ENCODE assay signal across 17 cellular contexts in genomic region chr15:75033809-75034208, GRCh38.
"Had no signal": no experiment of that assay in that cellular context is flagged by ENCODE, and none has a peak within 500 bp of the region (broad histone marks: within the 10 kb centered on the region; RNA-seq: fewer than 3 reads in every experiment).

No MANE protein-coding gene starts in this region.

- H3K27me3 ChIP-seq: breast epithelium, dorsolateral prefrontal cortex, esophagus muscularis mucosa, transverse colon had no signal

- ATAC-seq: left colon had no signal

- DNase-seq: activated CD4-positive, alpha-beta T cell treated with anti-CD3 and anti-CD28 coated beads, Interleukin-2, amount 50 U/mL, for 4 hours; activated CD4-positive, CD25-positive, alpha-beta regulatory T cell treated with anti-CD3 and anti-CD28 coated beads, Interleukin-2, amount 50 U/mL, for 72 hours; activated gamma-delta T cell; activated T-cell treated with anti-CD3 and anti-CD28 coated beads, Interleukin-2, amount 50 U/mL, for 48 hours; anterior cingulate cortex; dorsolateral prefrontal cortex; left colon; naive thymus-derived CD4-positive, alpha-beta T cell; substantia nigra; transverse colon had no signal

- H3K27ac ChIP-seq: breast epithelium, dorsolateral prefrontal cortex, esophagus muscularis mucosa, transverse colon had no signal

- H3K4me3 Mint-ChIP-seq: activated naive CD8-positive, alpha-beta T cell; naive thymus-derived CD4-positive, alpha-beta T cell; T-helper 2 cell treated with Interferon-gamma antibody and Interleukin-4, amounts not matched to agents 5 μg/mL and 100 μg/mL, for 36 hours had no signal

- H3K27me3 Mint-ChIP-seq: activated naive CD8-positive, alpha-beta T cell; naive thymus-derived CD4-positive, alpha-beta T cell had no signal

- H3K4me2 ChIP-seq: smooth muscle cell had no signal

- H3K36me3 ChIP-seq: breast epithelium, transverse colon had no signal

- H3K9me3 Mint-ChIP-seq: naive thymus-derived CD4-positive, alpha-beta T cell; T-helper 2 cell treated with Interferon-gamma antibody and Interleukin-4, amounts not matched to agents 5 μg/mL and 100 μg/mL, for 36 hours had no signal

- H3K27ac Mint-ChIP-seq: activated naive CD8-positive, alpha-beta T cell; T-helper 2 cell treated with Interferon-gamma antibody and Interleukin-4, amounts not matched to agents 5 μg/mL and 100 μg/mL, for 36 hours had no signal

- FAIRE-seq: endometrium had no signal

- H3K9me3 ChIP-seq: breast epithelium, esophagus muscularis mucosa, transverse colon had no signal

- H3K4me3 ChIP-seq: breast epithelium, dorsolateral prefrontal cortex, esophagus muscularis mucosa, lung, smooth muscle cell, transverse colon had no signal
